19 cellular contexts compared by ENCODE assay signal in the genomic region with DNA sequence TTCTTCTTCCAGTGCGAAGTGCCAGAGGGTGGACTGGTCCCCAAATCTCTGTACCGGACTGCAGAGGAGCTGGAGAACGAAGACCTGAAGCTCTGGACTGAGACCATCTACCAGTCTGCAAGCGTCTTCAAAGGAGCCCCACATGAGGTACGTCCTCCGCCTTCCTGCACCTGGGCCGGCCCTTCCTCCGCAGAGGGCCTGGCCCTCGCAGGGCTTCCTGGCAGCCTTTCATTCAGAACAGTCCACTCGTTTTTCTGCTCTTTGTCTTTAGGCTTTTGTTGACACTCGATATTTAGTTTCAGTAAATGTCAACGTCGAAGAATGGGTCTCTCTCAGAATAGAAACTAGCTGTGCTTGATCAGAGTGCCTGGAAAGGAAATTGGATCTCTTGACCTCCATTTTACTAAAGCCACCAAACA.
DNase-seq lines count a peak whose midpoint lies in the region; ATAC-seq and TF ChIP-seq lines count a peak whose summit lies in the region.
"Had no signal": no experiment of that assay in that cellular context is flagged by ENCODE, and none has a peak within 500 bp of the region (broad histone marks: within the 10 kb centered on the region; RNA-seq: fewer than 3 reads in every experiment).

No MANE protein-coding gene starts in this region.

- H3K79me2 ChIP-seq in osteoblast (ENCODE audit: insufficient read depth, low read length), result peaks cover 6% of the 10 kb centered on the region

- H3K4me1 ChIP-seq in heart left ventricle (peaks cover 4 to 74% (median 35%) of the 10 kb centered on the region in 12 donors), right atrium auricular region (peaks cover 0 to 58% of the 10 kb centered on the region in 2 donors), osteoblast (ENCODE audit: insufficient read depth, low read length) (peaks cover 14% of the 10 kb centered on the region), vagina (peaks cover 5% of the 10 kb centered on the region)
- H3K4me1 ChIP-seq: ascending aorta had no signal

- TF ChIP-seq POLR2A in heart left ventricle (IDR thresholded peaks at IDR 0.05), result no peak
- TF ChIP-seq POLR2A in vagina (IDR thresholded peaks at IDR 0.05), result no peak

- intact Hi-C loops in heart left ventricle (cut with DNase I) (loop anchor here in 8 of 10 donors (5.0 to 10.0 kb wide), 6 partner anchors 42 to 115 kb away; partner anchors contain the start of gene SEC14L1 (in 1 of the 8)), vagina (cut with DNase I) (no loop called here)

- no peak overlapping the region for H3K4me2 ChIP-seq in osteoblast (ENCODE audit: insufficient read depth, low read length)

- H3K36me3 ChIP-seq in heart left ventricle (peaks cover 0 to 100% (median 99%) of the 10 kb centered on the region in 9 donors), right atrium auricular region (peaks cover 84% of the 10 kb centered on the region), osteoblast (ENCODE audit: insufficient read depth, low read length) (peaks cover 87% of the 10 kb centered on the region), vagina (peaks cover 4 to 92% of the 10 kb centered on the region in 2 donors)

- DNase-seq in heart left ventricle (no peak), right atrium auricular region (ENCODE audit: low spot score) (no peak), osteoblast (ENCODE audit: insufficient read length, low spot score, missing footprints) (peak; percentile 35), vagina (ENCODE audit: extremely low spot score in 2 of 2) (no peak), GM03348 (ENCODE audit: low spot score) (no peak), germinal center (ENCODE audit: low spot score) (no peak), GM19240 (ENCODE audit: insufficient read length, low spot score) (no peak)
- DNase-seq: activated CD4-positive, alpha-beta T cell treated with anti-CD3 and anti-CD28 coated beads for 1 hour; activated T-cell treated with anti-CD3 and anti-CD28 coated beads, Interleukin-2, amount 50 U/mL, for 72 hours; effector memory CD8-positive, alpha-beta T cell; left cardiac atrium; naive thymus-derived CD8-positive, alpha-beta T cell; NCI-H1436; PC-3; T-cell; trophoblast cell had no signal

- ATAC-seq in heart left ventricle, result peak in 2 of 4 donors; percentile 17 to 53
- ATAC-seq: activated T-cell treated with anti-CD3 and anti-CD28 coated beads, Interleukin-2, amount 50 U/mL, for 72 hours; effector memory CD8-positive, alpha-beta T cell; gastroesophageal sphincter; left cardiac atrium; naive thymus-derived CD8-positive, alpha-beta T cell; PC-3; T-cell had no signal

- H3K27ac ChIP-seq in heart left ventricle, result peak overlapping the region; percentile 21 to 72 (median 55)
- peak overlapping the region in 1 of 2 donors; percentile 61 for H3K27ac ChIP-seq in right atrium auricular region
- H3K27ac ChIP-seq in VCaP, result peak overlapping the region; percentile 34
- peak overlapping the region; percentile 62 for H3K27ac ChIP-seq in osteoblast (ENCODE audit: low read depth, low read length)
- H3K27ac ChIP-seq in vagina, result peak overlapping the region; percentile 38
- H3K27ac ChIP-seq: ascending aorta had no signal

- H3K4me3 ChIP-seq in heart left ventricle (no peak overlapping the region), right atrium auricular region (no peak overlapping the region), osteoblast (ENCODE audit: insufficient read depth, low read length) (no peak overlapping the region), vagina (no peak overlapping the region)
- H3K4me3 ChIP-seq: ascending aorta, gastroesophageal sphincter had no signal

- H3K27me3 ChIP-seq in heart left ventricle (no peaks in the 10 kb centered on the region), right atrium auricular region (no peaks in the 10 kb centered on the region), osteoblast (ENCODE audit: insufficient read depth, low read length) (no peaks in the 10 kb centered on the region), vagina (no peaks in the 10 kb centered on the region)
- H3K27me3 ChIP-seq: ascending aorta, gastroesophageal sphincter had no signal

- H4K20me1 ChIP-seq in osteoblast (ENCODE audit: insufficient read depth, low read length), result no peaks in the 10 kb centered on the region

- TF ChIP-seq CTCF in heart left ventricle (IDR thresholded peaks at IDR 0.05) (no peak), right atrium auricular region (IDR thresholded peaks at IDR 0.05) (no peak), VCaP (conservative IDR thresholded peaks at IDR 0.05) (no peak), osteoblast (IDR thresholded peaks at IDR 0.05; ENCODE audit: extremely low read depth, low read depth, low read length) (no peak), vagina (IDR thresholded peaks at IDR 0.05) (no peak)

- WGBS in heart left ventricle, 4 donors, result 59 to 65% (median 64%) methylated on average over 13 of the region's 13 CpGs

- H2AFZ ChIP-seq in osteoblast (ENCODE audit: low read length), result no peak overlapping the region

- H3K9me3 ChIP-seq in heart left ventricle, result no peaks in the 10 kb centered on the region
- H3K9me3 ChIP-seq in right atrium auricular region, result no peaks in the 10 kb centered on the region
- H3K9me3 ChIP-seq in osteoblast (ENCODE audit: low read depth, low read length), result no peaks in the 10 kb centered on the region
- H3K9me3 ChIP-seq in vagina, result no peaks in the 10 kb centered on the region
- H3K9me3 ChIP-seq: ascending aorta, gastroesophageal sphincter had no signal
